ENCODE assay signal across 23 cellular contexts in the genomic region with DNA sequence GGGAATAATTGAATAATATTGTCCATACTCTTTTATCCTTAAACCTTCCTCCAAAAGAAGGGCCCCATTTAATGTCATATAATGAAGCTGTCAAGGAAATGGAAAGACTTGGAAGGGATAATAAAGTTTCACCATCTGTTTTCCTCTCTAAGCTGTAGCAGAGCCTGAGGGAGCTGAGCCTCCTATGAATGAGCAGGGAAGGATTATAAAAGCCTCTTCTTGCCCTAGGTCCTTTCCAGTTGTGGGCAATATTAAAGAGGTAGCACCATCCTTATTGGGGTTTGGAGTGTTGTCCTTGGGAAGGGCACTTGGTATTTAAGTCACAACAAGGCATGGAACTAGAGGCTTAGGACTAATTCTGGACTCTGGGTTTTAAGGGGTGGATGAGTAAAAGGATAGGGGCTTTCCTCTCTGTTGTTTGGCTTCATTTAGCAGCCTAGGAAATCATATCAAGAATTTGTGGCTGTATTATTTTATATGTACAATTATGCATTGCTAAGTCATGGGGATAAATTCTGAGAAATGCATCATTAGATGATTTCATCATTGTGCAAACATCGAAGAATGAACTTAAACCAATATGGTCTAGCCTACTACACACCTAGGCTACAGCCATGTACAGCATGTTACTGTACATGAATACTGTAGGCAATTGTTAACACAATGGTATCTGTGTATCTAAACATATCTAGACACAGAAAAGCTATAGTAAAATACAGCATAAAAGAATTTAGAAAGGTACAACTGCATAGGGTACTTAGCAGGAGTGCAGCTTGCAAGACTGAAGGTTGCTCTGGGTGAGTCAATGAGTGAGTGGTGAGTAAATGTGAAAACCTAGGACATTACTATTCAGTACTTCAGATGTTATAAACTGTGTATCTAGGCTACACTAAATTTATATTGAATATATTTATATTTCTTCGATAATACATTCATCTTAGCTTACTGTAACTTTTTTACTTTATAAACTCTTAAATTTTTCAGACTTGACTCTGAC.
A peak's percentile ranks its signal among the peaks of the same experiment; 100 is the strongest.
DNase-seq lines count a peak whose midpoint lies in the region; ATAC-seq, FAIRE-seq and TF ChIP-seq lines count a peak whose summit lies in the region.
"Had no signal": no experiment of that assay in that cellular context is flagged by ENCODE, and none has a peak within 500 bp of the region (broad histone marks: within the 10 kb centered on the region; RNA-seq: fewer than 3 reads in every experiment).

No MANE protein-coding gene starts in this region.

- no peaks in the 10 kb centered on the region for H3K9me3 ChIP-seq in ascending aorta

- H3K27me3 ChIP-seq in ascending aorta, result no peaks in the 10 kb centered on the region

- intact Hi-C loops in ascending aorta (cut with DNase I), result no loop called here

- peak; percentile 88 for FAIRE-seq in D721Med (lab: Jason Lieb, UNC)
- FAIRE-seq: H54, HepG2 had no signal

- H3K4me3 ChIP-seq in epithelial cell of esophagus (ENCODE audit: low read length), result no peak overlapping the region
- no peak overlapping the region for H3K4me3 ChIP-seq in ascending aorta

- H3K4me1 ChIP-seq in ascending aorta, result no peaks in the 10 kb centered on the region

- ATAC-seq in activated CD4-positive, CD25-positive, alpha-beta regulatory T cell treated with anti-CD3 and anti-CD28 coated beads, Interleukin-2, amount 50 U/mL, for 24 hours, result peak; percentile 65 to 80
- ATAC-seq in HG03108 (IDR thresholded peaks at IDR 0.05; ENCODE audit: unreplicated experiment), result no peak
- ATAC-seq: CD8-positive, alpha-beta T cell; HepG2 had no signal

- H3K36me3 ChIP-seq in ascending aorta, result no peaks in the 10 kb centered on the region

- TF ChIP-seq CTCF in D721Med (IDR thresholded peaks at IDR 0.05; ENCODE audit: insufficient read depth, missing control alignments) (no peak), epithelial cell of esophagus (IDR thresholded peaks at IDR 0.05; ENCODE audit: insufficient read depth, low read depth, low read length, missing control alignments) (no peak), ascending aorta (IDR thresholded peaks at IDR 0.05) (no peak)

- no peak overlapping the region for H3K27ac ChIP-seq in ascending aorta

- no peak for DNase-seq in activated CD4-positive, CD25-positive, alpha-beta regulatory T cell (lab: John Stamatoyannopoulos, UW)
- DNase-seq in D721Med (ENCODE audit: insufficient read length, low spot score), result no peak
- DNase-seq in NCI-H82 treated with DMSO at 0.1 percent for 48 hours (lab: John Stamatoyannopoulos, UW; ENCODE audit: unreplicated experiment), result peak; percentile 91
- peak; percentile 34 for DNase-seq in epithelial cell of esophagus (ENCODE audit: low read depth)
- no peak for DNase-seq in NCI-H226
- no peak for DNase-seq in ascending aorta (ENCODE audit: low spot score in 2 of 2)
- DNase-seq: 8988T; AML-193; C1 segment of cervical spinal cord; CD8-positive, alpha-beta T cell; KBM-7; MM.1S; NCI-H1092; NCI-H1436; NCI-H187 treated with DMSO at 0.1 percent for 48 hours; NCI-H2107; NCI-H774; OCI-M1; Right ventricle myocardium superior had no signal

Comparison
In these comparisons a context has a peak if more than half of its experiments do, and no peak if none do; other contexts are left out.
1. DNase-seq: peak in NCI-H82 treated with DMSO at 0.1 percent for 48 hours (single experiment) and epithelial cell of esophagus (single experiment); none in activated CD4-positive, CD25-positive, alpha-beta regulatory T cell (0 of 4), D721Med (single experiment), NCI-H226 (single experiment) and ascending aorta (0 of 2).